ENCODE assay signal across 1 cellular context in the genomic region with DNA sequence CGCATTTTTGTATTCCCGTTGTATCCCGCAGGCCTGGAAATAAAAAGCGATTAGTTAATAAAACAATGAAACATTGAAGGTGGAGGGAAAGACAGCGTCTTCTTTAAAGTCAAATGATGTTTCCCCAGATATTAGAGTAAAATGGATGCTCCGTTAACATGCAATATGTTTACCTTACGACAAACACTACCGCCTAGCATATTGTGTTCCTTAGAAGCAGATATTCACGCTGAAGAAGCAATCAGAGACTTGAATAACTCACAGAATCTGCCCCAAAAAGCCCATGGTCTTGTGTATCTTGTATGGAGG.
TF ChIP-seq lines count a peak whose summit lies in the region.

No MANE protein-coding gene starts in this region.

TF ChIP-seq in HepG2, 621 proteins besides CTCF, POLR2A, EP300 and RAD21:
- TF ChIP-seq ZNF335 (CRISPR knock-in tag; IDR thresholded peaks at IDR 0.05) = no peak
- TF ChIP-seq, protein P1, sequence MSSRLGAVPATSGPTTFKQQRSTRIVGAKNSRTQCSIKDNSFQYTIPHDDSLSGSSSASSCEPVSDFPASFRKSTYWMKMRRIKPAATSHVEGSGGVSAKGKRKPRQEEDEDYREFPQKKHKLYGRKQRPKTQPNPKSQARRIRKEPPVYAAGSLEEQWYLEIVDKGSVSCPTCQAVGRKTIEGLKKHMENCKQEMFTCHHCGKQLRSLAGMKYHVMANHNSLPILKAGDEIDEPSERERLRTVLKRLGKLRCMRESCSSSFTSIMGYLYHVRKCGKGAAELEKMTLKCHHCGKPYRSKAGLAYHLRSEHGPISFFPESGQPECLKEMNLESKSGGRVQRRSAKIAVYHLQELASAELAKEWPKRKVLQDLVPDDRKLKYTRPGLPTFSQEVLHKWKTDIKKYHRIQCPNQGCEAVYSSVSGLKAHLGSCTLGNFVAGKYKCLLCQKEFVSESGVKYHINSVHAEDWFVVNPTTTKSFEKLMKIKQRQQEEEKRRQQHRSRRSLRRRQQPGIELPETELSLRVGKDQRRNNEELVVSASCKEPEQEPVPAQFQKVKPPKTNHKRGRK (CRISPR knock-in tag; IDR thresholded peaks at IDR 0.05) = peak; percentile 68; the same call in 1 of the 2 replicates
- no peak for TF ChIP-seq CREB1 (IDR thresholded peaks at IDR 0.05)
- TF ChIP-seq CREB1 (CRISPR knock-in tag; IDR thresholded peaks at IDR 0.05) = 0 out of 2 replicates have a peak, but pooled peaks have one; percentile 1
- TF ChIP-seq YEATS2 (CRISPR knock-in tag; IDR thresholded peaks at IDR 0.05; ENCODE audit: borderline replicate concordance) = no peak
- peak; percentile 48; the same call in 1 of the 2 replicates for TF ChIP-seq NAIF1 (CRISPR knock-in tag; IDR thresholded peaks at IDR 0.05; ENCODE audit: borderline replicate concordance)
- TF ChIP-seq SALL2 (CRISPR knock-in tag; IDR thresholded peaks at IDR 0.05) = no peak
- TF ChIP-seq KDM5A (IDR thresholded peaks at IDR 0.05; ENCODE audit: borderline replicate concordance, low read length) = peak; percentile 53; the same call in 1 of the 2 replicates
- TF ChIP-seq JUNB (CRISPR knock-in tag; IDR thresholded peaks at IDR 0.05; ENCODE audit: borderline replicate concordance) = no peak
- peak; percentile 16; the same call in 1 of the 2 replicates for TF ChIP-seq PAWR (CRISPR knock-in tag; IDR thresholded peaks at IDR 0.05; ENCODE audit: borderline replicate concordance)
- no peak for TF ChIP-seq NFATC3 (CRISPR knock-in tag; IDR thresholded peaks at IDR 0.05)
- no peak for TF ChIP-seq MIER3 (CRISPR knock-in tag; IDR thresholded peaks at IDR 0.05; ENCODE audit: borderline replicate concordance)
- TF ChIP-seq BORCS8-MEF2B (CRISPR knock-in tag; IDR thresholded peaks at IDR 0.05) = no peak
- TF ChIP-seq, protein P2, sequence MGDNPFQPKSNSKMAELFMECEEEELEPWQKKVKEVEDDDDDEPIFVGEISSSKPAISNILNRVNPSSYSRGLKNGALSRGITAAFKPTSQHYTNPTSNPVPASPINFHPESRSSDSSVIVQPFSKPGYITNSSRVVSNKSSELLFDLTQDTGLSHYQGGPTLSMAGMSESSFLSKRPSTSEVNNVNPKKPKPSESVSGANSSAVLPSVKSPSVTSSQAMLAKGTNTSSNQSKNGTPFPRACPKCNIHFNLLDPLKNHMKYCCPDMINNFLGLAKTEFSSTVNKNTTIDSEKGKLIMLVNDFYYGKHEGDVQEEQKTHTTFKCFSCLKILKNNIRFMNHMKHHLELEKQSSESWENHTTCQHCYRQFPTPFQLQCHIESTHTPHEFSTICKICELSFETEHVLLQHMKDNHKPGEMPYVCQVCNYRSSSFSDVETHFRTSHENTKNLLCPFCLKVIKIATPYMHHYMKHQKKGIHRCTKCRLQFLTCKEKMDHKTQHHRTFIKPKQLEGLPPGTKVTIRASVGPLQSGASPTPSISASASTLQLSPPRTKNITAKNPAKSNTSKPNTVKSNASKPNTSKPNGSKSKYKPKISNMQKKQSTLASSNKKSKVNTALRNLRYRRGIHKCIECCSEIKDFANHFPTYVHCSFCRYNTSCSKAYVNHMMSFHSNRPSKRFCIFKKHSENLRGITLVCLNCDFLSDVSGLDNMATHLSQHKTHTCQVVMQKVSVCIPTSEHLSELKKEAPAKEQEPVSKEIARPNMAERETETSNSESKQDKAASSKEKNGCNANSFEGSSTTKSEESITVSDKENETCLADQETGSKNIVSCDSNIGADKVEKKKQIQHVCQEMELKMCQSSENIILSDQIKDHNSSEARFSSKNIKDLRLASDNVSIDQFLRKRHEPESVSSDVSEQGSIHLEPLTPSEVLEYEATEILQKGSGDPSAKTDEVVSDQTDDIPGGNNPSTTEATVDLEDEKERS (CRISPR knock-in tag; IDR thresholded peaks at IDR 0.05) = no peak
- TF ChIP-seq GABPA (IDR thresholded peaks at IDR 0.05; ENCODE audit: low read depth, low read length) = no peak
- 0 out of 2 replicates have a peak, but pooled peaks have one; percentile 9 for TF ChIP-seq GABPA (CRISPR knock-in tag; IDR thresholded peaks at IDR 0.05; ENCODE audit: low read depth)
- TF ChIP-seq, protein P3, sequence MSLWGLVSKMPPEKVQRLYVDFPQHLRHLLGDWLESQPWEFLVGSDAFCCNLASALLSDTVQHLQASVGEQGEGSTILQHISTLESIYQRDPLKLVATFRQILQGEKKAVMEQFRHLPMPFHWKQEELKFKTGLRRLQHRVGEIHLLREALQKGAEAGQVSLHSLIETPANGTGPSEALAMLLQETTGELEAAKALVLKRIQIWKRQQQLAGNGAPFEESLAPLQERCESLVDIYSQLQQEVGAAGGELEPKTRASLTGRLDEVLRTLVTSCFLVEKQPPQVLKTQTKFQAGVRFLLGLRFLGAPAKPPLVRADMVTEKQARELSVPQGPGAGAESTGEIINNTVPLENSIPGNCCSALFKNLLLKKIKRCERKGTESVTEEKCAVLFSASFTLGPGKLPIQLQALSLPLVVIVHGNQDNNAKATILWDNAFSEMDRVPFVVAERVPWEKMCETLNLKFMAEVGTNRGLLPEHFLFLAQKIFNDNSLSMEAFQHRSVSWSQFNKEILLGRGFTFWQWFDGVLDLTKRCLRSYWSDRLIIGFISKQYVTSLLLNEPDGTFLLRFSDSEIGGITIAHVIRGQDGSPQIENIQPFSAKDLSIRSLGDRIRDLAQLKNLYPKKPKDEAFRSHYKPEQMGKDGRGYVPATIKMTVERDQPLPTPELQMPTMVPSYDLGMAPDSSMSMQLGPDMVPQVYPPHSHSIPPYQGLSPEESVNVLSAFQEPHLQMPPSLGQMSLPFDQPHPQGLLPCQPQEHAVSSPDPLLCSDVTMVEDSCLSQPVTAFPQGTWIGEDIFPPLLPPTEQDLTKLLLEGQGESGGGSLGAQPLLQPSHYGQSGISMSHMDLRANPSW (CRISPR knock-in tag; IDR thresholded peaks at IDR 0.05; ENCODE audit: borderline replicate concordance) = 0 out of 2 replicates have a peak, but pooled peaks have one; percentile 3
- TF ChIP-seq AKAP8 (CRISPR knock-in tag; IDR thresholded peaks at IDR 0.05) = no peak
- TF ChIP-seq ZNF607 (CRISPR knock-in tag; IDR thresholded peaks at IDR 0.05; ENCODE audit: borderline replicate concordance) = no peak
- 0 out of 2 replicates have a peak, but pooled peaks have one; percentile 0 for TF ChIP-seq ZNF761 (CRISPR knock-in tag; conservative IDR thresholded peaks at IDR 0.05)
